In genomic region chr7:132551928-132552327, GRCh38 we compare ENCODE assay signal across 24 cellular contexts.
"Had no signal": no experiment of that assay in that cellular context is flagged by ENCODE, and none has a peak within 500 bp of the region (broad histone marks: within the 10 kb centered on the region; RNA-seq: fewer than 3 reads in every experiment).

No MANE protein-coding gene starts in this region.

- DNase-seq: islet precursor cell; left ventricle myocardium inferior; mesendoderm; naive B cell; nucleus accumbens; pancreas; posterior cingulate gyrus; retina; right cardiac atrium; stimulated activated CD4-positive, alpha-beta T cell treated with anti-CD3 and anti-CD28 coated beads, Interleukin-12 subunit alpha, Interleukin-12 subunit beta, amount 100 ng/mL, for 4 hours; stimulated activated CD4-positive, alpha-beta T cell treated with anti-CD3 and anti-CD28 coated beads, Interleukin-15, amount 100 ng/mL, for 24 hours; stimulated activated CD4-positive, alpha-beta T cell treated with anti-CD3 and anti-CD28 coated beads, Interleukin-2, amount 100 ng/mL, for 24 hours; stimulated activated CD4-positive, alpha-beta T cell treated with anti-CD3 and anti-CD28 coated beads, Interleukin-4, amount 100 ng/mL, for 1 hour; stimulated activated naive B cell treated with anti-CD40 and anti-IgM and Interleukin-4, amounts not matched to agents 10 μg/mL and 1 μg/mL and 100 μg/mL, for 72 hours; stimulated activated naive CD8-positive, alpha-beta T cell treated with anti-CD3 and anti-CD28 coated beads, Interleukin-15, Interleukin-2, amounts not matched to agents 100 U/mL and 50 U/mL, for 24 hours; stomach; testis; thyroid gland; transverse colon; upper lobe of left lung had no signal

- H3K4me3 ChIP-seq: left ventricle myocardium inferior, lung, pancreas, prostate gland, skin epidermis, stomach, testis, thyroid gland, transverse colon, upper lobe of left lung, vagina had no signal

- H3K27me3 ChIP-seq: pancreas, testis, thyroid gland, transverse colon, upper lobe of left lung, vagina had no signal

- H3K27ac ChIP-seq: left ventricle myocardium inferior, pancreas, prostate gland, skin epidermis, stomach, testis, thyroid gland, transverse colon, upper lobe of left lung, vagina had no signal

- H3K9me3 ChIP-seq: pancreas, prostate gland, testis, thyroid gland, transverse colon, vagina had no signal

- H3K36me3 ChIP-seq: pancreas, prostate gland, thyroid gland, transverse colon, upper lobe of left lung, vagina had no signal
